In genomic region chr12:24739094-24739779, GRCh38 we compare ENCODE assay signal across 23 cellular contexts.
"Had no signal": no experiment of that assay in that cellular context is flagged by ENCODE, and none has a peak within 500 bp of the region (broad histone marks: within the 10 kb centered on the region; RNA-seq: fewer than 3 reads in every experiment).

No MANE protein-coding gene starts in this region.

- H3K9me3 ChIP-seq: esophagus squamous epithelium, gastroesophageal sphincter, spleen, thoracic aorta, vagina had no signal

- H3K27me3 Mint-ChIP-seq: dendritic cell treated with granulocyte-macrophage colony-stimulating factor and Interleukin-4, amounts not matched to agents 40 ng/mL and 50 ng/mL, for 4 days; memory B cell; T-helper 17 cell had no signal

- H3K36me3 ChIP-seq: esophagus squamous epithelium, gastroesophageal sphincter, spleen, thoracic aorta, vagina had no signal

- H3K27ac ChIP-seq: esophagus squamous epithelium, gastroesophageal sphincter, thoracic aorta, vagina had no signal

- DNase-seq: activated CD4-positive, alpha-beta memory T cell treated with anti-CD3 and anti-CD28 coated beads for 36 hours; activated CD4-positive, alpha-beta T cell treated with anti-CD3 and anti-CD28 coated beads for 48 hours; activated naive CD4-positive, alpha-beta T cell treated with Interleukin-2 at 50 U/mL for 16 hours; activated naive CD8-positive, alpha-beta T cell treated with anti-CD3 and anti-CD28 coated beads, Interleukin-2, amount 10 ng/mL, durations not matched to agents 7 days and 5 days; activated T-cell treated with anti-CD3 and anti-CD28 coated beads, Interleukin-2, amount 50 U/mL, for 48 hours; amygdala; caudate nucleus; effector CD8-positive, alpha-beta T cell; esophagus squamous epithelium; head of caudate nucleus; hypothalamus; left colon; spleen; stimulated activated CD4-positive, alpha-beta T cell treated with anti-CD3 and anti-CD28 coated beads, Interleukin-4, amount 100 ng/mL, for 1 hour; stimulated activated naive CD4-positive, alpha-beta T cell; T-helper 17 cell had no signal

- H3K27me3 ChIP-seq: esophagus squamous epithelium, gastroesophageal sphincter, spleen, vagina had no signal

- H3K4me3 ChIP-seq: esophagus squamous epithelium, gastroesophageal sphincter, thoracic aorta, vagina had no signal

- H3K4me1 ChIP-seq: esophagus squamous epithelium, gastroesophageal sphincter, vagina had no signal

- H3K9me3 Mint-ChIP-seq: activated CD4-positive, alpha-beta memory T cell treated with anti-CD3 and anti-CD28 coated beads for 36 hours; activated naive CD8-positive, alpha-beta T cell treated with anti-CD3 and anti-CD28 coated beads, Interleukin-2, amount 10 ng/mL, durations not matched to agents 7 days and 5 days; memory B cell; type B pancreatic cell had no signal

- H3K4me3 Mint-ChIP-seq: activated naive CD8-positive, alpha-beta T cell treated with anti-CD3 and anti-CD28 coated beads, Interleukin-2, amount 10 ng/mL, durations not matched to agents 7 days and 5 days; dendritic cell treated with granulocyte-macrophage colony-stimulating factor and Interleukin-4, amounts not matched to agents 40 ng/mL and 50 ng/mL, for 4 days; type B pancreatic cell had no signal

- ATAC-seq: gastroesophageal sphincter, left colon, T-helper 17 cell had no signal

- H3K27ac Mint-ChIP-seq: activated naive CD8-positive, alpha-beta T cell treated with anti-CD3 and anti-CD28 coated beads, Interleukin-2, amount 10 ng/mL, durations not matched to agents 7 days and 5 days; memory B cell; type B pancreatic cell had no signal

- H3K36me3 Mint-ChIP-seq: activated CD4-positive, alpha-beta memory T cell treated with anti-CD3 and anti-CD28 coated beads for 36 hours; activated naive CD8-positive, alpha-beta T cell treated with anti-CD3 and anti-CD28 coated beads, Interleukin-2, amount 10 ng/mL, durations not matched to agents 7 days and 5 days; memory B cell had no signal

- FAIRE-seq: islet of Langerhans had no signal
